In the genomic region with DNA sequence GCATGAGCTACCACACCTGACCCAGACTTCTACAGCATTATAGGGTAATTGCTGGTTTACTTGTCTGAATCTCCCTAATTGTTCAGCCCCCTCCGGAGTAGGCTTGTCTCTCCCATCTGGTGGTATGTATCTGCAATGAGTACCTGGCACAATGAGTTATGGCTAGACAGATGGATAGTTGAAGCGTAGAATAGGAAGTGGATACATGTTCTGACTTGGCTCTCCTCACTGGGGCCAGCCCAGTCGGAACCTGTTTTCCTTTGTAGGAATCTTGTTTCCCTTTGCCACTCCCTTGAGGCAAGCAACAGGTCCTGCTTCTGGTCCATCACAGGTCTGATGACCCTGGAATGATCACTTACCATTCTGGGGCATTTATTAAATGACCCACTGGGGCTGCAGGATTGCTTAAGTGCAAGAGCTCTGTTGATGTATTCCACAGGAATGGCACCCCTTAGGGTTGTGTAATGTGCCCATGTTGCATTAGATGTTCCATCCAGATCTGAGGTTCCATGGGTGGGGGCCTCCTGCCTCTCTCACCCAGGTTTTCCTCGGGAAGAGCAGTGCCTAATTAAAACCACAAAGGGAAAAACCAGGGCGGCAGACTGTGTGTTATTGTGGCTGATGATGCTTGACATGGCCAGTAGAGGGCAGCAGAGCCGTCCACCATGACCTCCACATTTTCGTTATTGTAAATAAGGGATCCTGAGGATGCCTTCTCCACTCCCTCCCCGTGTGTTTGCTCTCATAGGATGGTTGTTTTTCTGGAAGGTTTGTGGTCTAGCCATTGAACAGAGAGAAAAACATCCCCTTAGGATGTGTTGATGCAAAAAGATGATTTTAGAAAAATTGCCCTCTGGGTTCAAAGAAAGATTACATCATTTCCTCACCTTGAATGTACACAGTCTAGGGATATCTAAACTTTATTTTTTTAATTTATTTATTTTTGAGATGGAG, we compare ENCODE assay signal across 1 cellular context.
TF ChIP-seq lines count a peak whose summit lies in the region.

No MANE protein-coding gene starts in this region.

TF ChIP-seq in HepG2, 621 proteins besides CTCF, POLR2A, EP300 and RAD21 (continued from another document and continues in another):
- TF ChIP-seq, protein P1, sequence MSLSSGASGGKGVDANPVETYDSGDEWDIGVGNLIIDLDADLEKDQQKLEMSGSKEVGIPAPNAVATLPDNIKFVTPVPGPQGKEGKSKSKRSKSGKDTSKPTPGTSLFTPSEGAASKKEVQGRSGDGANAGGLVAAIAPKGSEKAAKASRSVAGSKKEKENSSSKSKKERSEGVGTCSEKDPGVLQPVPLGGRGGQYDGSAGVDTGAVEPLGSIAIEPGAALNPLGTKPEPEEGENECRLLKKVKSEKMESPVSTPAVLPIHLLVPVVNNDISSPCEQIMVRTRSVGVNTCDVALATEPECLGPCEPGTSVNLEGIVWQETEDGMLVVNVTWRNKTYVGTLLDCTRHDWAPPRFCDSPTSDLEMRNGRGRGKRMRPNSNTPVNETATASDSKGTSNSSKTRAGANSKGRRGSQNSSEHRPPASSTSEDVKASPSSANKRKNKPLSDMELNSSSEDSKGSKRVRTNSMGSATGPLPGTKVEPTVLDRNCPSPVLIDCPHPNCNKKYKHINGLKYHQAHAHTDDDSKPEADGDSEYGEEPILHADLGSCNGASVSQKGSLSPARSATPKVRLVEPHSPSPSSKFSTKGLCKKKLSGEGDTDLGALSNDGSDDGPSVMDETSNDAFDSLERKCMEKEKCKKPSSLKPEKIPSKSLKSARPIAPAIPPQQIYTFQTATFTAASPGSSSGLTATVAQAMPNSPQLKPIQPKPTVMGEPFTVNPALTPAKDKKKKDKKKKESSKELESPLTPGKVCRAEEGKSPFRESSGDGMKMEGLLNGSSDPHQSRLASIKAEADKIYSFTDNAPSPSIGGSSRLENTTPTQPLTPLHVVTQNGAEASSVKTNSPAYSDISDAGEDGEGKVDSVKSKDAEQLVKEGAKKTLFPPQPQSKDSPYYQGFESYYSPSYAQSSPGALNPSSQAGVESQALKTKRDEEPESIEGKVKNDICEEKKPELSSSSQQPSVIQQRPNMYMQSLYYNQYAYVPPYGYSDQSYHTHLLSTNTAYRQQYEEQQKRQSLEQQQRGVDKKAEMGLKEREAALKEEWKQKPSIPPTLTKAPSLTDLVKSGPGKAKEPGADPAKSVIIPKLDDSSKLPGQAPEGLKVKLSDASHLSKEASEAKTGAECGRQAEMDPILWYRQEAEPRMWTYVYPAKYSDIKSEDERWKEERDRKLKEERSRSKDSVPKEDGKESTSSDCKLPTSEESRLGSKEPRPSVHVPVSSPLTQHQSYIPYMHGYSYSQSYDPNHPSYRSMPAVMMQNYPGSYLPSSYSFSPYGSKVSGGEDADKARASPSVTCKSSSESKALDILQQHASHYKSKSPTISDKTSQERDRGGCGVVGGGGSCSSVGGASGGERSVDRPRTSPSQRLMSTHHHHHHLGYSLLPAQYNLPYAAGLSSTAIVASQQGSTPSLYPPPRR (CRISPR knock-in tag; IDR thresholded peaks at IDR 0.05; ENCODE audit: borderline replicate concordance), result no peak
- TF ChIP-seq SRSF9 (IDR thresholded peaks at IDR 0.05; ENCODE audit: borderline replicate concordance, insufficient read depth, low read depth, low read length, poor library complexity, severe bottlenecking), result no peak
- peak; percentile 42 for TF ChIP-seq FOSL2 (CRISPR knock-in tag; IDR thresholded peaks at IDR 0.05)
- TF ChIP-seq MBD4 (IDR thresholded peaks at IDR 0.05; ENCODE audit: borderline replicate concordance, low read length), result no peak
- TF ChIP-seq, protein P2, sequence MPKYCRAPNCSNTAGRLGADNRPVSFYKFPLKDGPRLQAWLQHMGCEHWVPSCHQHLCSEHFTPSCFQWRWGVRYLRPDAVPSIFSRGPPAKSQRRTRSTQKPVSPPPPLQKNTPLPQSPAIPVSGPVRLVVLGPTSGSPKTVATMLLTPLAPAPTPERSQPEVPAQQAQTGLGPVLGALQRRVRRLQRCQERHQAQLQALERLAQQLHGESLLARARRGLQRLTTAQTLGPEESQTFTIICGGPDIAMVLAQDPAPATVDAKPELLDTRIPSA (CRISPR knock-in tag; IDR thresholded peaks at IDR 0.05; ENCODE audit: borderline replicate concordance), result no peak
- no peak for TF ChIP-seq MEIS1 (CRISPR knock-in tag; IDR thresholded peaks at IDR 0.05; ENCODE audit: borderline replicate concordance)
- TF ChIP-seq HOXA7 (CRISPR knock-in tag; IDR thresholded peaks at IDR 0.05), result no peak
- TF ChIP-seq ZNF354B (CRISPR knock-in tag; IDR thresholded peaks at IDR 0.05), result no peak
- no peak for TF ChIP-seq ZNF441 (CRISPR knock-in tag; IDR thresholded peaks at IDR 0.05; ENCODE audit: borderline replicate concordance)
- TF ChIP-seq MIER3 (CRISPR knock-in tag; IDR thresholded peaks at IDR 0.05; ENCODE audit: borderline replicate concordance), result no peak
- TF ChIP-seq ARNT (IDR thresholded peaks at IDR 0.05), result no peak
- TF ChIP-seq KAT2B (IDR thresholded peaks at IDR 0.05; ENCODE audit: borderline replicate concordance, low read depth, low read length), result no peak
- TF ChIP-seq ZNF501 (CRISPR knock-in tag; IDR thresholded peaks at IDR 0.05), result 0 out of 2 replicates have a peak, but pooled peaks have one; percentile 18
- TF ChIP-seq IRF2 (CRISPR knock-in tag; IDR thresholded peaks at IDR 0.05), result 0 out of 2 replicates have a peak, but pooled peaks have one; percentile 18
- no peak for TF ChIP-seq BCL3 (CRISPR knock-in tag; IDR thresholded peaks at IDR 0.05)
- TF ChIP-seq, protein P3, sequence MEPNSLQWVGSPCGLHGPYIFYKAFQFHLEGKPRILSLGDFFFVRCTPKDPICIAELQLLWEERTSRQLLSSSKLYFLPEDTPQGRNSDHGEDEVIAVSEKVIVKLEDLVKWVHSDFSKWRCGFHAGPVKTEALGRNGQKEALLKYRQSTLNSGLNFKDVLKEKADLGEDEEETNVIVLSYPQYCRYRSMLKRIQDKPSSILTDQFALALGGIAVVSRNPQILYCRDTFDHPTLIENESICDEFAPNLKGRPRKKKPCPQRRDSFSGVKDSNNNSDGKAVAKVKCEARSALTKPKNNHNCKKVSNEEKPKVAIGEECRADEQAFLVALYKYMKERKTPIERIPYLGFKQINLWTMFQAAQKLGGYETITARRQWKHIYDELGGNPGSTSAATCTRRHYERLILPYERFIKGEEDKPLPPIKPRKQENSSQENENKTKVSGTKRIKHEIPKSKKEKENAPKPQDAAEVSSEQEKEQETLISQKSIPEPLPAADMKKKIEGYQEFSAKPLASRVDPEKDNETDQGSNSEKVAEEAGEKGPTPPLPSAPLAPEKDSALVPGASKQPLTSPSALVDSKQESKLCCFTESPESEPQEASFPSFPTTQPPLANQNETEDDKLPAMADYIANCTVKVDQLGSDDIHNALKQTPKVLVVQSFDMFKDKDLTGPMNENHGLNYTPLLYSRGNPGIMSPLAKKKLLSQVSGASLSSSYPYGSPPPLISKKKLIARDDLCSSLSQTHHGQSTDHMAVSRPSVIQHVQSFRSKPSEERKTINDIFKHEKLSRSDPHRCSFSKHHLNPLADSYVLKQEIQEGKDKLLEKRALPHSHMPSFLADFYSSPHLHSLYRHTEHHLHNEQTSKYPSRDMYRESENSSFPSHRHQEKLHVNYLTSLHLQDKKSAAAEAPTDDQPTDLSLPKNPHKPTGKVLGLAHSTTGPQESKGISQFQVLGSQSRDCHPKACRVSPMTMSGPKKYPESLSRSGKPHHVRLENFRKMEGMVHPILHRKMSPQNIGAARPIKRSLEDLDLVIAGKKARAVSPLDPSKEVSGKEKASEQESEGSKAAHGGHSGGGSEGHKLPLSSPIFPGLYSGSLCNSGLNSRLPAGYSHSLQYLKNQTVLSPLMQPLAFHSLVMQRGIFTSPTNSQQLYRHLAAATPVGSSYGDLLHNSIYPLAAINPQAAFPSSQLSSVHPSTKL (CRISPR knock-in tag; IDR thresholded peaks at IDR 0.05), result 0 out of 2 replicates have a peak, but pooled peaks have one; percentile 13
- TF ChIP-seq ZNF30 (CRISPR knock-in tag; IDR thresholded peaks at IDR 0.05), result no peak
- no peak for TF ChIP-seq MED13 (CRISPR knock-in tag; IDR thresholded peaks at IDR 0.05)
- TF ChIP-seq CCDC6 (CRISPR knock-in tag; IDR thresholded peaks at IDR 0.05), result no peak
- TF ChIP-seq ZNF737 (CRISPR knock-in tag; IDR thresholded peaks at IDR 0.05; ENCODE audit: borderline replicate concordance), result no peak
- TF ChIP-seq REXO4 (CRISPR knock-in tag; IDR thresholded peaks at IDR 0.05; ENCODE audit: borderline replicate concordance), result no peak
- TF ChIP-seq SOX6 (IDR thresholded peaks at IDR 0.05), result no peak
- peak; percentile 52; the same call in 1 of the 2 replicates for TF ChIP-seq SOX6 (CRISPR knock-in tag; IDR thresholded peaks at IDR 0.05)
- TF ChIP-seq ZFX (CRISPR knock-in tag; IDR thresholded peaks at IDR 0.05; ENCODE audit: low read depth), result no peak
- no peak for TF ChIP-seq HMG20A (CRISPR knock-in tag; IDR thresholded peaks at IDR 0.05; ENCODE audit: borderline replicate concordance)
- TF ChIP-seq MTA3 (CRISPR knock-in tag; IDR thresholded peaks at IDR 0.05), result no peak
- TF ChIP-seq ZNF589 (CRISPR knock-in tag; conservative IDR thresholded peaks at IDR 0.05), result no peak
- TF ChIP-seq ATAD3A (CRISPR knock-in tag; IDR thresholded peaks at IDR 0.05), result no peak
- TF ChIP-seq ZNF597 (CRISPR knock-in tag; IDR thresholded peaks at IDR 0.05), result no peak
- TF ChIP-seq NCOA2 (CRISPR knock-in tag; IDR thresholded peaks at IDR 0.05), result 0 out of 2 replicates have a peak, but pooled peaks have one; percentile 35
- 0 out of 2 replicates have a peak, but pooled peaks have one; percentile 18 for TF ChIP-seq ZFP91 (CRISPR knock-in tag; IDR thresholded peaks at IDR 0.05; ENCODE audit: borderline replicate concordance)
- no peak for TF ChIP-seq ZNF3 (CRISPR knock-in tag; IDR thresholded peaks at IDR 0.05)
- TF ChIP-seq ZNF292 (CRISPR knock-in tag; IDR thresholded peaks at IDR 0.05; ENCODE audit: borderline replicate concordance, low read depth), result no peak
- TF ChIP-seq EZH2 (conservative IDR thresholded peaks at IDR 0.05; ENCODE audit: low read depth, low read length), result no peak
- no peak for TF ChIP-seq ZNF263 (CRISPR knock-in tag; IDR thresholded peaks at IDR 0.05)
- TF ChIP-seq E2F1 (CRISPR knock-in tag; IDR thresholded peaks at IDR 0.05), result no peak
- 0 out of 2 replicates have a peak, but pooled peaks have one; percentile 34 for TF ChIP-seq RCOR2 (CRISPR knock-in tag; IDR thresholded peaks at IDR 0.05)
- TF ChIP-seq, protein P4, sequence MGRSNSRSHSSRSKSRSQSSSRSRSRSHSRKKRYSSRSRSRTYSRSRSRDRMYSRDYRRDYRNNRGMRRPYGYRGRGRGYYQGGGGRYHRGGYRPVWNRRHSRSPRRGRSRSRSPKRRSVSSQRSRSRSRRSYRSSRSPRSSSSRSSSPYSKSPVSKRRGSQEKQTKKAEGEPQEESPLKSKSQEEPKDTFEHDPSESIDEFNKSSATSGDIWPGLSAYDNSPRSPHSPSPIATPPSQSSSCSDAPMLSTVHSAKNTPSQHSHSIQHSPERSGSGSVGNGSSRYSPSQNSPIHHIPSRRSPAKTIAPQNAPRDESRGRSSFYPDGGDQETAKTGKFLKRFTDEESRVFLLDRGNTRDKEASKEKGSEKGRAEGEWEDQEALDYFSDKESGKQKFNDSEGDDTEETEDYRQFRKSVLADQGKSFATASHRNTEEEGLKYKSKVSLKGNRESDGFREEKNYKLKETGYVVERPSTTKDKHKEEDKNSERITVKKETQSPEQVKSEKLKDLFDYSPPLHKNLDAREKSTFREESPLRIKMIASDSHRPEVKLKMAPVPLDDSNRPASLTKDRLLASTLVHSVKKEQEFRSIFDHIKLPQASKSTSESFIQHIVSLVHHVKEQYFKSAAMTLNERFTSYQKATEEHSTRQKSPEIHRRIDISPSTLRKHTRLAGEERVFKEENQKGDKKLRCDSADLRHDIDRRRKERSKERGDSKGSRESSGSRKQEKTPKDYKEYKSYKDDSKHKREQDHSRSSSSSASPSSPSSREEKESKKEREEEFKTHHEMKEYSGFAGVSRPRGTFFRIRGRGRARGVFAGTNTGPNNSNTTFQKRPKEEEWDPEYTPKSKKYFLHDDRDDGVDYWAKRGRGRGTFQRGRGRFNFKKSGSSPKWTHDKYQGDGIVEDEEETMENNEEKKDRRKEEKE (IDR thresholded peaks at IDR 0.05), result no peak
- no peak for TF ChIP-seq NFIC (IDR thresholded peaks at IDR 0.05; ENCODE audit: low read length)
- TF ChIP-seq ZNF510 (CRISPR knock-in tag; IDR thresholded peaks at IDR 0.05; ENCODE audit: low read depth), result no peak
- TF ChIP-seq SSRP1 (CRISPR knock-in tag; IDR thresholded peaks at IDR 0.05), result no peak
- no peak for TF ChIP-seq ZNF660 (CRISPR knock-in tag; IDR thresholded peaks at IDR 0.05; ENCODE audit: borderline replicate concordance, low read depth)
- TF ChIP-seq ZNF12 (CRISPR knock-in tag; IDR thresholded peaks at IDR 0.05), result no peak
- TF ChIP-seq ZNF605 (CRISPR knock-in tag; IDR thresholded peaks at IDR 0.05), result no peak
